ENCODE assay signal across 8 cellular contexts in the genomic region with DNA sequence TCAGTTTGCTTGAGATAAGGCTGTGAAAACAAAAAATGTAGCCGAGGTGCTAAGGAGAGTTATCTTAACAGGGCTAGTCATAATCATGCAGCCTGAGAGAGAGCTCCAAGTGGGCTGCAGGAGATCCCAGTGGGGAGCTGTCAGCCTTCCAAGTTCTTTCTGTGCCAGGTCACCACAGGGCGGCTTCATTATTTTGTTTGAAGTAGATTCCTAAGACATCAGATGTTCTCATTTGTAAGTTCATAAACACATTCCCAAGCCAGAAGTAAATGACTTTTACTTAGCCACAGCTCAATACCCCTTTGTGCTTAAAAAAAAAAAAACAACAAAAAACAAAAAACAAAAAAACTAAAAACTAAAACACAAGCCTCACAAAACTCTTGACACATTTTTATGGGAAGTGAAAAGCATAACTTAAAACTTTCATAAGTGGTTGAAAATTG. TPM values are rescaled to one million over a fixed set of nuclear protein-coding genes. Genes with fewer than 3 reads are reported as not detected.
DNase-seq lines count a peak whose midpoint lies in the region; ATAC-seq and TF ChIP-seq lines count a peak whose summit lies in the region.

No MANE protein-coding gene starts in this region.

- CTCF ChIA-PET in CD4-positive, alpha-beta T cell (lab: Charles Lee): no interaction called here

- H3K36me3 Mint-ChIP-seq in CD4-positive, alpha-beta T cell (ENCODE audit: low read depth): peaks cover 93% of the 10 kb centered on the region
- H3K36me3 Mint-ChIP-seq in effector memory CD8-positive, alpha-beta T cell (ENCODE audit: insufficient read depth): peaks cover 69% of the 10 kb centered on the region
- peaks cover 0 to 11% of the 10 kb centered on the region in 2 donors for H3K36me3 Mint-ChIP-seq in naive B cell
- H3K36me3 Mint-ChIP-seq in activated naive CD4-positive, alpha-beta T cell treated with anti-CD3 and anti-CD28 coated beads, Interleukin-2, amount 50 U/mL, for 72 hours: peaks cover 5 to 11% of the 10 kb centered on the region in 2 donors

- peak overlapping the region; percentile 39 for H3K4me3 Mint-ChIP-seq in CD4-positive, alpha-beta T cell
- H3K4me3 Mint-ChIP-seq in effector memory CD8-positive, alpha-beta T cell: peak overlapping the region; percentile 0 to 14
- peak overlapping the region in 1 of 8 donors; percentile 14 for H3K4me3 Mint-ChIP-seq in naive B cell

- ATAC-seq in CD4-positive, alpha-beta T cell (ENCODE audit: poor library complexity): no peak
- no peak for ATAC-seq in effector memory CD8-positive, alpha-beta T cell (replicated peaks)
- ATAC-seq in naive B cell (ENCODE audit: low read depth in 2 of 2) (no peak), HG03565 (IDR thresholded peaks at IDR 0.05; ENCODE audit: unreplicated experiment) (no peak)
- no peak for ATAC-seq in activated naive CD4-positive, alpha-beta T cell treated with anti-CD3 and anti-CD28 coated beads, Interleukin-2, amount 50 U/mL, for 72 hours

- H3K4me3 ChIP-seq in LNCaP clone FGC (ENCODE audit: low read depth, low read length): no peak overlapping the region

- peaks cover 88% of the 10 kb centered on the region for H3K4me1 Mint-ChIP-seq in CD4-positive, alpha-beta T cell (ENCODE audit: low read depth)
- peaks cover 49 to 61% of the 10 kb centered on the region in 2 donors for H3K4me1 Mint-ChIP-seq in effector memory CD8-positive, alpha-beta T cell (ENCODE audit: low read depth in 2 of 2)
- peaks cover 30 to 61% (median 31%) of the 10 kb centered on the region in 3 donors for H3K4me1 Mint-ChIP-seq in naive B cell

- in situ Hi-C loops in GM13977 (cut with MboI; ENCODE audit: low pct_unique_long_range_greater_than_20kb, low sequenced_read_pairs, unreplicated experiment): no loop called here

- POLR2A ChIA-PET in CD4-positive, alpha-beta T cell (lab: Charles Lee): interaction anchor here (0.6 to 2.5 kb wide), 4 partner anchors 8 to 40 kb away, joined by 3 to 13 read pairs (median 5); a partner anchor contains a TSS

- peak overlapping the region; percentile 40 for H3K27ac Mint-ChIP-seq in CD4-positive, alpha-beta T cell
- peak overlapping the region; percentile 9 to 26 for H3K27ac Mint-ChIP-seq in effector memory CD8-positive, alpha-beta T cell
- H3K27ac Mint-ChIP-seq in naive B cell: peak overlapping the region in 4 of 6 donors; percentile 8 to 72 (median 49)
- peak overlapping the region in 1 of 2 donors; percentile 3 for H3K27ac Mint-ChIP-seq in activated naive CD4-positive, alpha-beta T cell treated with anti-CD3 and anti-CD28 coated beads, Interleukin-2, amount 50 U/mL, for 72 hours

- no peaks in the 10 kb centered on the region for H3K9me3 ChIP-seq in CD4-positive, alpha-beta T cell (ENCODE audit: control insufficient read depth, low read length)

- no peaks in the 10 kb centered on the region for H3K9me3 Mint-ChIP-seq in CD4-positive, alpha-beta T cell
- no peaks in the 10 kb centered on the region for H3K9me3 Mint-ChIP-seq in effector memory CD8-positive, alpha-beta T cell
- H3K9me3 Mint-ChIP-seq in naive B cell: peaks cover 0 to 3% (median 0%) of the 10 kb centered on the region in 7 donors
- no peaks in the 10 kb centered on the region for H3K9me3 Mint-ChIP-seq in activated naive CD4-positive, alpha-beta T cell treated with anti-CD3 and anti-CD28 coated beads, Interleukin-2, amount 50 U/mL, for 72 hours

- H3K27me3 Mint-ChIP-seq in CD4-positive, alpha-beta T cell: no peaks in the 10 kb centered on the region
- no peaks in the 10 kb centered on the region for H3K27me3 Mint-ChIP-seq in effector memory CD8-positive, alpha-beta T cell
- no peaks in the 10 kb centered on the region for H3K27me3 Mint-ChIP-seq in naive B cell

- intact Hi-C loops in CD4-positive, alpha-beta T cell (cut with DNase I, micrococcal nuclease): no loop called here

- no peak for TF ChIP-seq CTCF in CD4-positive, alpha-beta T cell (IDR thresholded peaks at IDR 0.05)
- TF ChIP-seq CTCF in LNCaP clone FGC (IDR thresholded peaks at IDR 0.05; ENCODE audit: control insufficient read depth, extremely low read depth, insufficient read depth) (no peak), GM13977 (IDR thresholded peaks at IDR 0.05; ENCODE audit: extremely low read depth, insufficient read depth, missing control alignments) (no peak)

- DNase-seq in CD4-positive, alpha-beta T cell: no peak
- DNase-seq in LNCaP clone FGC (ENCODE audit: low read depth): peak; percentile 32
- no peak for DNase-seq in effector memory CD8-positive, alpha-beta T cell
- DNase-seq in naive B cell: no peak
- DNase-seq in GM13977 (ENCODE audit: low spot score): no peak
- no peak for DNase-seq in NCI-H774 (lab: John Stamatoyannopoulos, UW)
- no peak for DNase-seq in activated naive CD4-positive, alpha-beta T cell treated with anti-CD3 and anti-CD28 coated beads, Interleukin-2, amount 50 U/mL, for 72 hours (ENCODE audit: low spot score in 2 of 2)

- no peaks in the 10 kb centered on the region for H3K27me3 ChIP-seq in CD4-positive, alpha-beta T cell (ENCODE audit: control insufficient read depth, insufficient read depth, low read length)

- H3K27ac ChIP-seq in CD4-positive, alpha-beta T cell (ENCODE audit: low read depth, low read length): no peak overlapping the region

RNA-seq across cellular contexts. Expression of a gene that starts 8.5 kb away (rescaled TPM):
- total RNA-seq in CD4-positive, alpha-beta T cell: 100 to 1,000 TPM; 174 to 182 TPM
- 10 to 100 TPM in 5 of 6 donors, 1 to 10 TPM in 1; 6.1 to 17.1 (median 14.4) TPM for polyA plus RNA-seq in naive B cell (ENCODE audit: low read depth in 6 of 6)
- 10 to 100 TPM; 13.0 to 16.0 TPM for total RNA-seq in activated naive CD4-positive, alpha-beta T cell treated with anti-CD3 and anti-CD28 coated beads, Interleukin-2, amount 50 U/mL, for 72 hours

Comparison
In these comparisons a context has a peak if more than half of its experiments do, and no peak if none do; other contexts are left out.
1. RNA of a gene that starts 8.5 kb away (total RNA-seq): 174 to 182 TPM in CD4-positive, alpha-beta T cell; 13.0 to 16.0 TPM in activated naive CD4-positive, alpha-beta T cell treated with anti-CD3 and anti-CD28 coated beads, Interleukin-2, amount 50 U/mL, for 72 hours; every median in the first group is over 10 times any median in the second.